In genomic region chr1:44021581-44022321, GRCh38 we compare ENCODE assay signal across 1 cellular context.
TF ChIP-seq lines count a peak whose summit lies in the region.

No MANE protein-coding gene starts in this region.

TF ChIP-seq in GM23338, 12 proteins besides CTCF, POLR2A, EP300 and RAD21 (continued from another document):
- TF ChIP-seq ZNF462 (CRISPR knock-in tag; IDR thresholded peaks at IDR 0.05) (no peak), EZH2phosphoT487 (IDR thresholded peaks at IDR 0.05; ENCODE audit: unreplicated experiment) (no peak), ZNF114 (CRISPR knock-in tag; IDR thresholded peaks at IDR 0.05) (no peak), CREB1 (CRISPR knock-in tag; IDR thresholded peaks at IDR 0.05; ENCODE audit: low read depth) (no peak), STAT1 (IDR thresholded peaks at IDR 0.05; ENCODE audit: unreplicated experiment) (no peak), REST (IDR thresholded peaks at IDR 0.05; ENCODE audit: unreplicated experiment) (no peak)
